8 cellular contexts compared by ENCODE assay signal in genomic region chr19:47109541-47110375, GRCh38. TPM values are rescaled to one million over a fixed set of nuclear protein-coding genes. Genes with fewer than 3 reads are reported as not detected.
DNase-seq lines count a peak whose midpoint lies in the region; ATAC-seq and TF ChIP-seq lines count a peak whose summit lies in the region.

No MANE protein-coding gene starts in this region.

- H3K27me3 ChIP-seq in mesenchymal stem cell (ENCODE audit: control insufficient read depth in 1 of 2, insufficient read depth in 1 of 2, low read length in 2 of 2): no peaks in the 10 kb centered on the region

- H3K4me1 ChIP-seq in mesenchymal stem cell (ENCODE audit: control insufficient read depth, insufficient read depth, low read depth, low read length): peaks cover 6% of the 10 kb centered on the region

- H3K18ac ChIP-seq in mesenchymal stem cell (ENCODE audit: low read depth in 1 of 2, low read length in 2 of 2): peak overlapping the region in 1 of 2 experiments; percentile 27

- H4K91ac ChIP-seq in mesenchymal stem cell (ENCODE audit: low read length): no peak overlapping the region

- no peaks in the 10 kb centered on the region for H3K27me3 Mint-ChIP-seq in T-helper 2 cell treated with Interferon-gamma antibody and Interleukin-4, amounts not matched to agents 5 μg/mL and 100 μg/mL, for 36 hours (ENCODE audit: low read depth)
- no peaks in the 10 kb centered on the region for H3K27me3 Mint-ChIP-seq in chondrocyte (ENCODE audit: low read depth)
- H3K27me3 Mint-ChIP-seq in stimulated activated naive CD8-positive, alpha-beta T cell treated with anti-CD3 and anti-CD28 coated beads, Interleukin-15, amount 100 ng/mL, for 72 hours: no peaks in the 10 kb centered on the region

- H3K4ac ChIP-seq in mesenchymal stem cell (ENCODE audit: low read depth in 1 of 2, low read length in 2 of 2): no peak overlapping the region

- no peak overlapping the region for H3K23ac ChIP-seq in mesenchymal stem cell (ENCODE audit: low read length in 2 of 2)

- H3K9ac ChIP-seq in mesenchymal stem cell (ENCODE audit: low read length): peak overlapping the region; percentile 100

- H3K9me3 Mint-ChIP-seq in T-helper 2 cell treated with Interferon-gamma antibody and Interleukin-4, amounts not matched to agents 5 μg/mL and 100 μg/mL, for 36 hours: no peaks in the 10 kb centered on the region
- no peaks in the 10 kb centered on the region for H3K9me3 Mint-ChIP-seq in chondrocyte (ENCODE audit: low read depth)
- no peaks in the 10 kb centered on the region for H3K9me3 Mint-ChIP-seq in stimulated activated naive CD8-positive, alpha-beta T cell treated with anti-CD3 and anti-CD28 coated beads, Interleukin-15, amount 100 ng/mL, for 72 hours

- no peak overlapping the region for H2BK12ac ChIP-seq in mesenchymal stem cell (ENCODE audit: low read length in 2 of 2)

- no peak overlapping the region for H2AFZ ChIP-seq in mesenchymal stem cell (ENCODE audit: low read depth, low read length)

- ATAC-seq in Right ventricle myocardium inferior: no peak
- no peak for ATAC-seq in Right ventricle myocardium superior (ENCODE audit: poor library complexity)
- peak; percentile 8 for ATAC-seq in stimulated activated naive CD8-positive, alpha-beta T cell treated with anti-CD3 and anti-CD28 coated beads, Interleukin-15, amount 100 ng/mL, for 72 hours
- ATAC-seq in HG02678 (IDR thresholded peaks at IDR 0.05; ENCODE audit: unreplicated experiment): no peak
- no peak for ATAC-seq in HG02798 (IDR thresholded peaks at IDR 0.05; ENCODE audit: poor library complexity, unreplicated experiment)

- no peak overlapping the region for H4K8ac ChIP-seq in mesenchymal stem cell (ENCODE audit: low read length)

- H3K36me3 Mint-ChIP-seq in T-helper 2 cell treated with Interferon-gamma antibody and Interleukin-4, amounts not matched to agents 5 μg/mL and 100 μg/mL, for 36 hours (ENCODE audit: low read depth): peaks cover 59% of the 10 kb centered on the region
- H3K36me3 Mint-ChIP-seq in chondrocyte (ENCODE audit: low read depth): peaks cover 14% of the 10 kb centered on the region

- H3K9me3 ChIP-seq in mesenchymal stem cell (ENCODE audit: control insufficient read depth, low read length): no peaks in the 10 kb centered on the region

- peak overlapping the region in 1 of 2 experiments; percentile 95 for H3K4me3 ChIP-seq in mesenchymal stem cell (ENCODE audit: insufficient read depth in 1 of 2, low read depth in 1 of 2, low read length in 2 of 2)

- H3K14ac ChIP-seq in mesenchymal stem cell (ENCODE audit: low read length in 2 of 2): no peak overlapping the region

- peaks cover 5% of the 10 kb centered on the region for H3K79me1 ChIP-seq in mesenchymal stem cell (replicated peaks; ENCODE audit: low read length, poor library complexity, severe bottlenecking)

- peak overlapping the region; percentile 42 for H3K27ac ChIP-seq in mesenchymal stem cell (ENCODE audit: low read length, poor library complexity, severe bottlenecking)

- intact Hi-C loops in Right ventricle myocardium inferior (cut with DNase I) (loop anchor here (5.0 kb wide), 3 partner anchors 32 to 247 kb away; partner anchors contain the start of genes ARHGAP35 and TMEM160), Right ventricle myocardium superior (cut with DNase I) (no loop called here)

- no peak for TF ChIP-seq CTCF in chondrocyte (IDR thresholded peaks at IDR 0.05)

- H3K4me3 Mint-ChIP-seq in T-helper 2 cell treated with Interferon-gamma antibody and Interleukin-4, amounts not matched to agents 5 μg/mL and 100 μg/mL, for 36 hours: peak overlapping the region; percentile 95
- peak overlapping the region; percentile 96 for H3K4me3 Mint-ChIP-seq in chondrocyte (ENCODE audit: unreplicated experiment)
- peak overlapping the region; percentile 88 to 95 for H3K4me3 Mint-ChIP-seq in stimulated activated naive CD8-positive, alpha-beta T cell treated with anti-CD3 and anti-CD28 coated beads, Interleukin-15, amount 100 ng/mL, for 72 hours

- H3K27ac Mint-ChIP-seq in T-helper 2 cell treated with Interferon-gamma antibody and Interleukin-4, amounts not matched to agents 5 μg/mL and 100 μg/mL, for 36 hours: peak overlapping the region; percentile 100
- peak overlapping the region; percentile 98 for H3K27ac Mint-ChIP-seq in chondrocyte (ENCODE audit: unreplicated experiment)
- peak overlapping the region; percentile 99 for H3K27ac Mint-ChIP-seq in stimulated activated naive CD8-positive, alpha-beta T cell treated with anti-CD3 and anti-CD28 coated beads, Interleukin-15, amount 100 ng/mL, for 72 hours

- 13% methylated on average over 13 of the region's 15 CpGs for WGBS in mesenchymal stem cell

- no peak overlapping the region for H2BK5ac ChIP-seq in mesenchymal stem cell (ENCODE audit: low read depth, low read length, poor library complexity, severe bottlenecking)

- peak overlapping the region; percentile 84 for H2AK5ac ChIP-seq in mesenchymal stem cell (ENCODE audit: low read length, severe bottlenecking)

- peak overlapping the region; percentile 80 for H3K4me2 ChIP-seq in mesenchymal stem cell (ENCODE audit: low read length, poor library complexity, severe bottlenecking)

- H3K36me3 ChIP-seq in mesenchymal stem cell (ENCODE audit: control insufficient read depth in 1 of 2, insufficient read depth in 2 of 2, low read depth in 1 of 2, low read length in 2 of 2): peaks cover 10 to 19% of the 10 kb centered on the region in 2 experiments

- H2BK120ac ChIP-seq in mesenchymal stem cell (ENCODE audit: low read depth, low read length): no peak overlapping the region

- DNase-seq in Right ventricle myocardium inferior (ENCODE audit: missing footprints): peak; percentile 70
- DNase-seq in Right ventricle myocardium superior: no peak
- DNase-seq in T-helper 2 cell treated with Interferon-gamma antibody and Interleukin-4, amounts not matched to agents 5 μg/mL and 100 μg/mL, for 36 hours (ENCODE audit: low spot score): peak; percentile 79
- DNase-seq in chondrocyte (ENCODE audit: low spot score): no peak
- peak; percentile 65 for DNase-seq in mesenchymal stem cell
- peak; percentile 57 to 83 for DNase-seq in stimulated activated naive CD8-positive, alpha-beta T cell treated with anti-CD3 and anti-CD28 coated beads, Interleukin-15, amount 100 ng/mL, for 72 hours

- H2BK15ac ChIP-seq in mesenchymal stem cell (ENCODE audit: low read depth, poor library complexity, severe bottlenecking): no peak overlapping the region

- peaks cover 54% of the 10 kb centered on the region for H3K4me1 Mint-ChIP-seq in T-helper 2 cell treated with Interferon-gamma antibody and Interleukin-4, amounts not matched to agents 5 μg/mL and 100 μg/mL, for 36 hours (ENCODE audit: low read depth)
- H3K4me1 Mint-ChIP-seq in chondrocyte (ENCODE audit: low read depth): peaks cover 59% of the 10 kb centered on the region
- H3K4me1 Mint-ChIP-seq in stimulated activated naive CD8-positive, alpha-beta T cell treated with anti-CD3 and anti-CD28 coated beads, Interleukin-15, amount 100 ng/mL, for 72 hours: peaks cover 70% of the 10 kb centered on the region

RNA-seq across cellular contexts. Expression of gene ZC3H4, which starts 3.8 kb away (rescaled TPM):
- total RNA-seq in Right ventricle myocardium inferior: 20.5 TPM
- 20.6 TPM for total RNA-seq in Right ventricle myocardium superior
- 43.5 to 54.2 TPM (median 46.2 TPM) in 3 replicates for total RNA-seq in chondrocyte
- 12.6 TPM for polyA plus RNA-seq in mesenchymal stem cell (2013, experiment 1 of 2)
- polyA plus RNA-seq in mesenchymal stem cell (2013, experiment 2 of 2): 12.7 TPM

RNA-seq across cellular contexts. Expression of gene SAE1, which starts 20.9 kb away (rescaled TPM):
- total RNA-seq in Right ventricle myocardium inferior (45.1 TPM), Right ventricle myocardium superior (42.2 TPM), chondrocyte (91.2 to 107 TPM (median 95.7 TPM) in 3 replicates)
- 133 TPM for polyA plus RNA-seq in mesenchymal stem cell (2013, experiment 1 of 2)
- 135 TPM for polyA plus RNA-seq in mesenchymal stem cell (2013, experiment 2 of 2)

Comparison
In these comparisons a context has a peak if more than half of its experiments do, and no peak if none do; other contexts are left out.
1. DNase-seq: peak in Right ventricle myocardium inferior (single experiment), T-helper 2 cell treated with Interferon-gamma antibody and Interleukin-4, amounts not matched to agents 5 μg/mL and 100 μg/mL, for 36 hours (single experiment), mesenchymal stem cell (single experiment) and stimulated activated naive CD8-positive, alpha-beta T cell treated with anti-CD3 and anti-CD28 coated beads, Interleukin-15, amount 100 ng/mL, for 72 hours (2 of 2); none in Right ventricle myocardium superior (single experiment) and chondrocyte (single experiment).
2. Peak in every context shown above with its lines, with median percentiles within 50 percentile points of each other: H3K27ac Mint-ChIP-seq and H3K4me3 Mint-ChIP-seq.